25 cellular contexts compared by ENCODE assay signal in genomic region chr17:73924488-73925186, GRCh38.
"Had no signal": no experiment of that assay in that cellular context is flagged by ENCODE, and none has a peak within 500 bp of the region (broad histone marks: within the 10 kb centered on the region; RNA-seq: fewer than 3 reads in every experiment).

No MANE protein-coding gene starts in this region.

- H3K79me2 ChIP-seq: hepatocyte had no signal

- H3K27me3 ChIP-seq: adrenal gland, ascending aorta, brain microvascular endothelial cell, hepatocyte, ovary, upper lobe of left lung had no signal

- H3K36me3 ChIP-seq: adrenal gland, ascending aorta, brain microvascular endothelial cell, left lung, neutrophil, ovary, prostate gland, spleen, upper lobe of left lung had no signal

- H3K9me3 ChIP-seq: adrenal gland, neutrophil, ovary, prostate gland had no signal

- ATAC-seq: activated CD8-positive, alpha-beta T cell treated with anti-CD3 and anti-CD28 coated beads, Interleukin-2, amount 10 ng/mL, durations not matched to agents 7 days and 5 days; esophagus mucosa; left lung; naive thymus-derived CD4-positive, alpha-beta T cell had no signal

- H3K27ac ChIP-seq: adrenal gland, ascending aorta, brain microvascular endothelial cell, hepatocyte, left lung, neutrophil, ovary, prostate gland, spleen, upper lobe of left lung had no signal

- DNase-seq: activated CD4-positive, alpha-beta T cell treated with anti-CD3 and anti-CD28 coated beads for 1 hour; activated CD4-positive, alpha-beta T cell treated with anti-CD3 and anti-CD28 coated beads, Interleukin-2, amount 50 U/mL, for 1 hour; activated CD8-positive, alpha-beta memory T cell treated with anti-CD3 and anti-CD28 coated beads, Interleukin-2, amount 50 U/mL, for 4 hours; activated CD8-positive, alpha-beta T cell treated with anti-CD3 and anti-CD28 coated beads, Interleukin-2, amount 10 ng/mL, durations not matched to agents 7 days and 5 days; activated naive CD4-positive, alpha-beta T cell; activated T-cell treated with anti-CD3 and anti-CD28 coated beads, Interleukin-2, amount 50 U/mL, for 24 hours; adrenal gland; brain microvascular endothelial cell; central memory CD4-positive, alpha-beta T cell; effector memory CD4-positive, alpha-beta T cell; glutamatergic neuron; kidney glomerular epithelial cell; left lung; naive thymus-derived CD4-positive, alpha-beta T cell; ovary; spleen; stimulated activated CD4-positive, alpha-beta T cell treated with anti-CD3 and anti-CD28 coated beads, Interleukin-4, amount 100 ng/mL, for 1 hour; stimulated activated naive CD4-positive, alpha-beta T cell; upper lobe of left lung had no signal

- H3K4me2 ChIP-seq: hepatocyte had no signal

- H2AFZ ChIP-seq: hepatocyte had no signal

- H3K4me3 ChIP-seq: adrenal gland, ascending aorta, hepatocyte, left lung, lung, ovary, prostate gland, spleen, upper lobe of left lung had no signal

- H3K4me1 ChIP-seq: adrenal gland, ascending aorta, left lung, prostate gland, spleen, upper lobe of left lung had no signal
